ENCODE assay signal across 8 cellular contexts in the genomic region with DNA sequence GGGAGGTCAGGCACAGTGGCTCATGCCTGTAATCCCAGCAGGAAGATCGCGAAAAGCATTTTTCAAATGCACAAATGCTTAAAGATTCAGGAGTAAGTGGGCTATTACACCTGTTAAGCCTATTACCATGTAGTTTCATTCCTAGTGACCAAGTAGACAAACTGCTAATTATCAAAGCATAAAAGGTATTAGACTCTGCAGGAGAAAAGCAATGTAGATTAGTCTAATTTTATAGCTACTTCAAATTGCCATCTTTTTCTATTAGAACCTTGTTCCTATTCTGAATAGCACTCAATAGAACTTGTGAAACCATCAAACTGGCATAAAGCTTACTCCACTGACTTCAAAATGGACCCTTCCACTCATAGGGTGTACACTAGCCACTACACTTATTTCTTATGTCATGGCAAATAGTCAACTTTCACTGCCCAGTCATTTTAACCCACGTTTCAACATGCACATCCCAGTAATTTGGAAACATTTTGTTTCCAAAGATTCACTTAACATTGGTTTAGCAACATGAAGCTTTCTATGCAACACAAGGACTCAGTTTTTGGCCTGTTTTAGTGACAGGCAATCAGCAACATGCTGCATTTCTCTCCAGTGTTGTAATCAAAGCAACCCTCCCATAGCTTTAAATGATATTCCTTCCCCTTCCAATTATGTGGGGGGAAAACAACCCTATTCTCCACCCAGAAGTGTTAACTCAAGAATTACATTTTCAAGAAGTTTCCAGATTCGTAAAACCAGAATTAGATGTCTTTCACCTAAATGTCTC. TPM values are rescaled to one million over a fixed set of nuclear protein-coding genes. Genes with fewer than 3 reads are reported as not detected.
DNase-seq lines count a peak whose midpoint lies in the region; ATAC-seq and TF ChIP-seq lines count a peak whose summit lies in the region.

No MANE protein-coding gene starts in this region.

- no peaks in the 10 kb centered on the region for H3K27me3 ChIP-seq in OCI-LY3 (ENCODE audit: low read depth, low read length)
- no peaks in the 10 kb centered on the region for H3K27me3 ChIP-seq in dorsolateral prefrontal cortex
- no peaks in the 10 kb centered on the region for H3K27me3 ChIP-seq in parathyroid adenoma (ENCODE audit: control insufficient read depth, insufficient read depth, low read length)

- peak overlapping the region; percentile 33 for H3K4me2 ChIP-seq in OCI-LY3 (ENCODE audit: low read length)
- peak overlapping the region; percentile 3 for H3K4me2 ChIP-seq in parathyroid adenoma (ENCODE audit: low read length)

- H3K27ac ChIP-seq in OCI-LY3 (ENCODE audit: low read length) (peak overlapping the region; percentile 75), dorsolateral prefrontal cortex (peak overlapping the region in 37 of 59 donors; percentile 8 to 85 (median 50)), parathyroid adenoma (peak overlapping the region; percentile 16)

- H3K79me2 ChIP-seq in OCI-LY3 (ENCODE audit: low read length) (peaks cover 41% of the 10 kb centered on the region), parathyroid adenoma (peaks cover 2% of the 10 kb centered on the region)

- H3K4me3 ChIP-seq in OCI-LY3 (ENCODE audit: low read length) (0 out of 2 replicates have a peak overlapping the region, but pooled peaks have one; percentile 4), dorsolateral prefrontal cortex (peak overlapping the region in 36 of 59 donors; percentile 0 to 42 (median 18)), parathyroid adenoma (ENCODE audit: low read depth, low read length) (peak overlapping the region; percentile 29)

- H3K9me3 ChIP-seq in ES-I3 (ENCODE audit: control insufficient read depth, insufficient read depth, low read length) (no peaks in the 10 kb centered on the region), OCI-LY3 (ENCODE audit: insufficient read depth, low read length) (no peaks in the 10 kb centered on the region), parathyroid adenoma (ENCODE audit: control insufficient read depth, low read length) (no peaks in the 10 kb centered on the region)

- intact Hi-C loops in dorsolateral prefrontal cortex (cut with DNase I): no loop called here

- no peak for DNase-seq in dorsolateral prefrontal cortex
- no peak for DNase-seq in islet precursor cell

- H2AFZ ChIP-seq in OCI-LY3 (ENCODE audit: low read depth, low read length) (no peak overlapping the region), parathyroid adenoma (no peak overlapping the region)

- H3K4me1 ChIP-seq in ES-I3 (ENCODE audit: insufficient read depth, low read length): no peaks in the 10 kb centered on the region
- H3K4me1 ChIP-seq in OCI-LY3 (ENCODE audit: low read length): peaks cover 50% of the 10 kb centered on the region
- H3K4me1 ChIP-seq in parathyroid adenoma: peaks cover 26% of the 10 kb centered on the region

- H3K36me3 ChIP-seq in ES-I3 (ENCODE audit: insufficient read depth, low read length) (peaks cover 41% of the 10 kb centered on the region), OCI-LY3 (replicated peaks; ENCODE audit: low read depth, low read length) (peaks cover 66% of the 10 kb centered on the region), parathyroid adenoma (ENCODE audit: control insufficient read depth, insufficient read depth, low read length) (no peaks in the 10 kb centered on the region)

- H3K9ac ChIP-seq in ES-I3 (ENCODE audit: low read depth, low read length): peak overlapping the region; percentile 48
- 0 out of 2 replicates have a peak overlapping the region, but pooled peaks have one; percentile 2 for H3K9ac ChIP-seq in OCI-LY3 (ENCODE audit: low read length)
- H3K9ac ChIP-seq in parathyroid adenoma: no peak overlapping the region

- H4K20me1 ChIP-seq in OCI-LY3 (ENCODE audit: insufficient read depth, low read length): peaks cover 62% of the 10 kb centered on the region

- ATAC-seq in HG02623 (IDR thresholded peaks at IDR 0.05; ENCODE audit: unreplicated experiment) (no peak), HG02678 (IDR thresholded peaks at IDR 0.05; ENCODE audit: unreplicated experiment) (no peak), HG03457 (IDR thresholded peaks at IDR 0.05; ENCODE audit: unreplicated experiment) (no peak)

- TF ChIP-seq CTCF in OCI-LY3 (IDR thresholded peaks at IDR 0.05; ENCODE audit: low read depth, low read length) (no peak), dorsolateral prefrontal cortex (IDR thresholded peaks at IDR 0.05 in 54 of 56, conservative IDR thresholded peaks at IDR 0.05 in 2 of 56; ENCODE audit: low read depth in 1 of 56, partially characterized antibody in 56 of 56) (no peak), parathyroid adenoma (IDR thresholded peaks at IDR 0.05) (no peak)

RNA-seq across cellular contexts. Expression of gene EEF1A1, which starts 3.9 kb away (rescaled TPM):
- total RNA-seq in dorsolateral prefrontal cortex: 1,000 to 10,000 TPM; 1,645 to 3,337 (median 2,206) TPM

RNA-seq across cellular contexts. Expression of gene MTO1, which starts 55.4 kb away (rescaled TPM):
- total RNA-seq in dorsolateral prefrontal cortex: 10 to 100 TPM; 25.5 to 56.6 (median 37.6) TPM

Comparison
In these comparisons a context has a peak if more than half of its experiments do, and no peak if none do; other contexts are left out.
1. H3K27ac ChIP-seq: peak in every context shown above with its lines; median percentile 75 in OCI-LY3; 50 in dorsolateral prefrontal cortex; 16 in parathyroid adenoma.